In the genomic region with DNA sequence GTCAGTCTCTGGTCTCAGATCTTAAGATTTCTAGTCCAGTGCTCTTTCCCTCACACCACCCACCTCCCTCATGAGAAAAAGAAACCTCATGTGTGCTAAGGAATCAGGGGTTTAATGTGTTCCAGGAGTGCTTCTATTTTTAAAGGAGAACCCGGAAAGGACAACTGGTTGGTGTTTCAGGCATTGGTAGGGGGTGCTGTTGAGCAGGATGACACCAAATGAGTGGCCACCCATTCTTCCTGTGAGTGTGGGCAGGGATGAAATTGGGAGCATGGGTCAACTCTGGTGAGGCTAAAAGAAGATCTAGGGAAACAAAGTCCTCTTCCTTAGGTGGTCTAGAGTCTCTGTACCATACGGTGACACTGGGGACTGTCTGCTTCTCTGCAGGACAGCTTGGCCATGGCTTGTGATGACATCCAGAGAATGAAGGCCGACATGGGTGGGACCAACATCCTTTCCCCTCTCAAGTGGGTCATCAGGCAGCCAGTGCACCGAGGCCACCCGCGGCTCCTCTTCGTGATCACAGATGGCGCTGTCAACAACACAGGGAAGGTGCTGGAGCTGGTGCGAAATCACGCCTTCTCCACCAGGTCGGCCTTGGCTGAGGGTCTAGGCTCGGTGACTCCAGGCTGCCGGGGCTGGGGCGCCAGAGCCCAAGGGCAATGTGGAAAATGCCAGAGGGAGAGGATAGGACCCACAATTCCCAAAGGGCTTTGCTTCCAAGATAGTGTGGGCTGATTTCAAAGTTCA, we compare ENCODE assay signal across 1 cellular context.
TF ChIP-seq lines count a peak whose summit lies in the region.

No MANE protein-coding gene starts in this region.

TF ChIP-seq in HepG2, 621 proteins besides CTCF, POLR2A, EP300 and RAD21 (continued from another document):
- TF ChIP-seq STAG1 (CRISPR knock-in tag; IDR thresholded peaks at IDR 0.05) (0 out of 2 replicates have a peak, but pooled peaks have one; percentile 18), SP4 (CRISPR knock-in tag; IDR thresholded peaks at IDR 0.05) (no peak), JDP2 (CRISPR knock-in tag; IDR thresholded peaks at IDR 0.05; ENCODE audit: borderline replicate concordance) (no peak), TEAD2 (CRISPR knock-in tag; IDR thresholded peaks at IDR 0.05) (no peak), KDM5A (IDR thresholded peaks at IDR 0.05; ENCODE audit: borderline replicate concordance, low read length) (no peak)
